Comparison of ENCODE assay signal across 1 cellular context in genomic region chr14:69718614-69719013, GRCh38.
TF ChIP-seq lines count a peak whose summit lies in the region.

No MANE protein-coding gene starts in this region.

TF ChIP-seq in HepG2, 621 proteins besides CTCF, POLR2A, EP300 and RAD21:
- peak; percentile 53; the same call in 1 of the 2 replicates for TF ChIP-seq ZNF121 (CRISPR knock-in tag; IDR thresholded peaks at IDR 0.05)
